ENCODE assay signal across 8 cellular contexts in the genomic region with DNA sequence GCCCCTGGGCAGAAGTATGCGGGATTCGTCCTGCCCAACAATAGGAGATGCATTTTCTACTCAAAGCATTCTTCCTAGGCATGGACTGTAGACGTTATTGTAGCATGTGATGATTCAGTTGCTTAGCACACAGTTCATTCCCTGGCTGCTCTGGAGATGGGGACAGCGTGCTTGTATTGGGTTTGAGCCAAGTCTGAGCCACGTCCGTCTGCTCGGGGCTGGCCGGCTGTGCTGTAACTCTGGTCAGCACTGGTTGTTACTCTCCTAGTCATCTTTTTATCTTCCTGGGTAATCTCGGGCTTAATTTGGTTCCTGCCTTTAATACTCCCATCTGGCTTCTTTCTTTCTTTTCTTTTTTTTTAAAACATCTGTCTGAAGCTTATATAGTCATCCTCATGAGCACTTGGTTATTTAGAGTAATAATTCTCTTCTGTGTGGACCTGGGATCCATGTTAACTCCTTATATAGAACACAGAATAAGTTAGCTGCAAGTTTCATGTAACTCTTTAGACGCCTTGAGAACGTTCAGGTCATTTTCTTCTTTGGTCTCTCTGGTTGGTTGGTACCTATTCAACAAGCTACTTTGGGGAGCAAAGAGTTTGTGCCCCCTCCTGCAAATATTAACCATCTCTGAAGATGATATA.
A peak's percentile ranks its signal among the peaks of the same experiment; 100 is the strongest.
DNase-seq lines count a peak whose midpoint lies in the region; ATAC-seq, FAIRE-seq and TF ChIP-seq lines count a peak whose summit lies in the region.

No MANE protein-coding gene starts in this region.

- no peaks in the 10 kb centered on the region for H3K9me3 ChIP-seq in SJCRH30 (replicated peaks)
- no peaks in the 10 kb centered on the region for H3K9me3 ChIP-seq in psoas muscle

- WGBS in psoas muscle, 3 donors: 10 to 13% (median 12%) methylated on average over 11 of the region's 11 CpGs

- H3K4me3 ChIP-seq in SJCRH30 (no peak overlapping the region), psoas muscle (no peak overlapping the region)

- no peaks in the 10 kb centered on the region for H3K27me3 ChIP-seq in SJCRH30
- no peaks in the 10 kb centered on the region for H3K27me3 ChIP-seq in psoas muscle (ENCODE audit: insufficient read depth in 3 of 3, low read length in 2 of 3)

- TF ChIP-seq CTCF in psoas muscle (IDR thresholded peaks at IDR 0.05) (no peak), D721Med (IDR thresholded peaks at IDR 0.05; ENCODE audit: insufficient read depth, missing control alignments) (no peak)

- no peak for FAIRE-seq in GM12892 (lab: Jason Lieb, UNC)
- FAIRE-seq in D721Med (lab: Jason Lieb, UNC): no peak

- H3K27ac ChIP-seq in SJCRH30: peak overlapping the region; percentile 9; the same call in 1 of the 2 replicates
- peak overlapping the region; percentile 27 for H3K27ac ChIP-seq in psoas muscle

- peak; percentile 97 for DNase-seq in ELR (ENCODE audit: low read depth)
- DNase-seq in SJCRH30: peak; percentile 79 to 80
- DNase-seq in globus pallidus (ENCODE audit: low spot score): peak; percentile 60
- DNase-seq in psoas muscle: peak; percentile 77 to 80
- DNase-seq in GM12892 (ENCODE audit: insufficient read length): no peak
- no peak for DNase-seq in D721Med (ENCODE audit: insufficient read length, low spot score)

- intact Hi-C loops in psoas muscle (cut with DNase I): no loop called here

- H3K4me1 ChIP-seq in SJCRH30: peaks cover 8% of the 10 kb centered on the region
- H3K4me1 ChIP-seq in psoas muscle: no peaks in the 10 kb centered on the region

- no peaks in the 10 kb centered on the region for H3K36me3 ChIP-seq in SJCRH30
- H3K36me3 ChIP-seq in psoas muscle (ENCODE audit: insufficient read depth in 1 of 2, low read depth in 1 of 2): no peaks in the 10 kb centered on the region

- ATAC-seq in psoas muscle (peak; percentile 79 to 97 (median 90)), GM21390 (IDR thresholded peaks at IDR 0.05; ENCODE audit: unreplicated experiment) (no peak), HG02642 (IDR thresholded peaks at IDR 0.05; ENCODE audit: poor library complexity, unreplicated experiment) (no peak)

- TF ChIP-seq POLR2A in GM12892 (IDR thresholded peaks at IDR 0.05; ENCODE audit: low read depth, low read length): no peak

Comparison
In these comparisons a context has a peak if more than half of its experiments do, and no peak if none do; other contexts are left out.
1. DNase-seq: peak in ELR (single experiment), SJCRH30 (2 of 2), globus pallidus (single experiment) and psoas muscle (2 of 2); none in GM12892 (single experiment) and D721Med (single experiment).
2. ATAC-seq: peak in psoas muscle (4 of 4); none in GM21390 (single experiment) and HG02642 (single experiment).